Comparison of ENCODE assay signal across 22 cellular contexts in genomic region chr10:26000971-26001370, GRCh38.
"Had no signal": no experiment of that assay in that cellular context is flagged by ENCODE, and none has a peak within 500 bp of the region (broad histone marks: within the 10 kb centered on the region; RNA-seq: fewer than 3 reads in every experiment).

No MANE protein-coding gene starts in this region.

- H3K9me3 ChIP-seq: esophagus muscularis mucosa, gastrocnemius medialis, left ventricle myocardium inferior, lower lobe of right lung, ovary, right atrium auricular region, upper lobe of left lung, uterus had no signal

- H3K4me3 ChIP-seq: esophagus muscularis mucosa, gastrocnemius medialis, left ventricle myocardium inferior, lower lobe of right lung, neural progenitor cell, ovary, right atrium auricular region, upper lobe of left lung, uterus had no signal

- H3K27ac Mint-ChIP-seq: immature natural killer cell; memory B cell; natural killer cell treated with Interleukin-12 subunit alpha and Interleukin-12 subunit beta and Interleukin-15 and Interleukin-18, amount 100 ng/mL, for 72 hours; neural progenitor cell had no signal

- H3K27ac ChIP-seq: epithelial cell of prostate, esophagus muscularis mucosa, gastrocnemius medialis, left ventricle myocardium inferior, lower lobe of right lung, neural progenitor cell, ovary, right atrium auricular region, upper lobe of left lung, uterus had no signal

- ATAC-seq: gastrocnemius medialis; left cardiac atrium; lower lobe of right lung; natural killer cell treated with Interleukin-12 subunit alpha and Interleukin-12 subunit beta and Interleukin-15 and Interleukin-18, amount 100 ng/mL, for 72 hours had no signal

- H3K36me3 Mint-ChIP-seq: immature natural killer cell; memory B cell; natural killer cell treated with Interleukin-12 subunit alpha and Interleukin-12 subunit beta and Interleukin-15 and Interleukin-18, amount 100 ng/mL, for 72 hours; neural progenitor cell had no signal

- H3K4me1 Mint-ChIP-seq: immature natural killer cell, memory B cell, neural progenitor cell had no signal

- H3K27me3 ChIP-seq: gastrocnemius medialis, neural progenitor cell, ovary, right atrium auricular region, upper lobe of left lung, uterus had no signal

- H3K9me3 Mint-ChIP-seq: memory B cell, neural progenitor cell had no signal

- H3K4me3 Mint-ChIP-seq: immature natural killer cell; memory B cell; natural killer cell treated with Interleukin-12 subunit alpha and Interleukin-12 subunit beta and Interleukin-15 and Interleukin-18, amount 100 ng/mL, for 72 hours; neural progenitor cell had no signal

- H3K36me3 ChIP-seq: esophagus muscularis mucosa, gastrocnemius medialis, left ventricle myocardium inferior, lower lobe of right lung, neural progenitor cell, ovary, right atrium auricular region, upper lobe of left lung, uterus had no signal

- DNase-seq: effector memory CD4-positive, alpha-beta T cell; gastrocnemius medialis; glutamatergic neuron; immature natural killer cell; kidney; left cardiac atrium; left ventricle myocardium inferior; lower lobe of right lung; midbrain; nucleus accumbens; ovary; small intestine; stimulated activated CD4-positive, alpha-beta T cell treated with anti-CD3 and anti-CD28 coated beads, Interleukin-12 subunit alpha, Interleukin-12 subunit beta, amount 100 ng/mL, for 4 hours; stimulated activated naive CD4-positive, alpha-beta T cell treated with Interleukin-2 at 50 U/mL for 16 hours; upper lobe of left lung; uterus had no signal
